Comparison of ENCODE assay signal across 2 cellular contexts in the genomic region with DNA sequence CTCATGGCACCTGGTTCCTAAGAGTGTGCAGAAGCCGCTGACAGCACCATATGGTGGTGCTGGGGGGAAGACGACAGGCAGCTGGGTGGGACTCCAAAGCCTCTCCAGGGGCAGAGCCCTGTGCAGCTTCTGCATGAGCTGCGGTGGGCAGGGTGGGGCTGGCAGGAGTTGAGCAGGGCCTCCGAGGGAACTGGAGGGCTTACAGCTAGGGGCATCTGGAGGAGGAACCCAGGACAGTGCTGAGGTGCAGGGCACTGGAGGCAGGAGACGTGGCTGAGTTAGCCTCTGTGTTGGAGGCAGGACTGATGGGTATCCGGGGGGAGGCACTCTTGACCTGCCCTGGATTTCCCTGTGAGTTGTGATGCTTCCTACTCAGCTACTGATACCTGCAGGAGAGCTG.
A peak's percentile ranks its signal among the peaks of the same experiment; 100 is the strongest.
TF ChIP-seq lines count a peak whose summit lies in the region.

No MANE protein-coding gene starts in this region.

TF ChIP-seq in HEK293, 187 proteins besides CTCF, POLR2A, EP300 and RAD21:
- TF ChIP-seq GLIS1 (tag by site-specific recombination; IDR thresholded peaks at IDR 0.05), result 0 out of 2 replicates have a peak, but pooled peaks have one; percentile 23
- peak; percentile 30; the same call in 1 of the 2 replicates for TF ChIP-seq ZNF600 (tag by site-specific recombination; IDR thresholded peaks at IDR 0.05)
- no peak for TF ChIP-seq ZBTB8A (tag by site-specific recombination; IDR thresholded peaks at IDR 0.05)

TF ChIP-seq in GM12878, 131 proteins besides CTCF, POLR2A, EP300 and RAD21:
- TF ChIP-seq GATAD2B (conservative IDR thresholded peaks at IDR 0.05; ENCODE audit: low read depth) (no peak), CBX3 (IDR thresholded peaks at IDR 0.05; ENCODE audit: borderline replicate concordance, low read depth) (no peak), CUX1 (IDR thresholded peaks at IDR 0.05; ENCODE audit: insufficient replicate concordance, low read depth, low read length) (no peak), RELA (IDR thresholded peaks at IDR 0.05; ENCODE audit: borderline replicate concordance, partially characterized antibody) (no peak), IRF4 (IDR thresholded peaks at IDR 0.05; ENCODE audit: low read depth, low read length) (no peak), SKIL (IDR thresholded peaks at IDR 0.05; ENCODE audit: low read depth, poor library complexity, severe bottlenecking) (no peak), DPF2 (IDR thresholded peaks at IDR 0.05) (no peak)
- TF ChIP-seq, protein P1, sequence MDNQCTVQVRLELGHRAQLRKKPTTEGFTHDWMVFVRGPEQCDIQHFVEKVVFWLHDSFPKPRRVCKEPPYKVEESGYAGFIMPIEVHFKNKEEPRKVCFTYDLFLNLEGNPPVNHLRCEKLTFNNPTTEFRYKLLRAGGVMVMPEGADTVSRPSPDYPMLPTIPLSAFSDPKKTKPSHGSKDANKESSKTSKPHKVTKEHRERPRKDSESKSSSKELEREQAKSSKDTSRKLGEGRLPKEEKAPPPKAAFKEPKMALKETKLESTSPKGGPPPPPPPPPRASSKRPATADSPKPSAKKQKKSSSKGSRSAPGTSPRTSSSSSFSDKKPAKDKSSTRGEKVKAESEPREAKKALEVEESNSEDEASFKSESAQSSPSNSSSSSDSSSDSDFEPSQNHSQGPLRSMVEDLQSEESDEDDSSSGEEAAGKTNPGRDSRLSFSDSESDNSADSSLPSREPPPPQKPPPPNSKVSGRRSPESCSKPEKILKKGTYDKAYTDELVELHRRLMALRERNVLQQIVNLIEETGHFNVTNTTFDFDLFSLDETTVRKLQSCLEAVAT (IDR thresholded peaks at IDR 0.05), result no peak
